ENCODE assay signal across 22 cellular contexts in genomic region chr12:70809887-70810286, GRCh38.
"Had no signal": no experiment of that assay in that cellular context is flagged by ENCODE, and none has a peak within 500 bp of the region (broad histone marks: within the 10 kb centered on the region; RNA-seq: fewer than 3 reads in every experiment).

No MANE protein-coding gene starts in this region.

- H3K4me2 ChIP-seq: KMS-11 had no signal

- ATAC-seq: Right ventricle myocardium inferior, SK-N-SH treated with all-trans-retinoic acid at 6 μM for 48 hours, T-helper 17 cell had no signal

- H3K9ac ChIP-seq: KMS-11 had no signal

- H3K4me1 Mint-ChIP-seq: T-helper 17 cell had no signal

- H3K4me3 ChIP-seq: Peyer's patch, SJCRH30 had no signal

- H3K27ac Mint-ChIP-seq: T-helper 17 cell had no signal

- H3K27ac ChIP-seq: KMS-11, Peyer's patch, SJCRH30 had no signal

- H3K4me1 ChIP-seq: Peyer's patch, SJCRH30 had no signal

- H3K4me3 Mint-ChIP-seq: T-helper 17 cell had no signal

- H3K27me3 Mint-ChIP-seq: T-helper 17 cell had no signal

- H3K9me3 ChIP-seq: SJCRH30 had no signal

- H3K36me3 ChIP-seq: Peyer's patch, SJCRH30 had no signal

- DNase-seq: IMR-90, Kasumi-1, MV-4-11, NCI-H1048, NCI-H1105, NCI-H1417, NCI-H1436 treated with DMSO at 0.1 percent for 48 hours, NCI-H1694, NCI-H187 treated with DMSO at 0.1 percent for 48 hours, NCI-H2029 treated with DMSO at 0.1 percent for 48 hours, NCI-H2227 treated with DMSO at 0.1 percent for 48 hours, NCI-H524, NCI-H526 treated with DMSO at 0.1 percent for 48 hours, NCI-H774, Peyer's patch, SHP77 treated with DMSO at 0.1 percent for 48 hours, SJCRH30, T-helper 1 cell, T-helper 17 cell had no signal

- H3K27me3 ChIP-seq: Peyer's patch, SJCRH30 had no signal
